ENCODE assay signal across 7 cellular contexts in genomic region chr20:53162251-53162835, GRCh38.
DNase-seq lines count a peak whose midpoint lies in the region; ATAC-seq, FAIRE-seq and TF ChIP-seq lines count a peak whose summit lies in the region.

No MANE protein-coding gene starts in this region.

- peak; percentile 77 for DNase-seq in H9
- DNase-seq in NCI-H2196 treated with DMSO at 0.1 percent for 48 hours (lab: John Stamatoyannopoulos, UW; ENCODE audit: unreplicated experiment) = peak; percentile 82
- peak; percentile 63 for DNase-seq in ecto neural progenitor cell (ENCODE audit: low spot score)
- no peak for DNase-seq in GM19239 (ENCODE audit: insufficient read length, low spot score)
- DNase-seq in activated naive CD4-positive, alpha-beta T cell treated with anti-CD3 and anti-CD28 coated beads, Interleukin-2, amount 50 U/mL, for 16 hours = no peak

- H3K79me1 ChIP-seq in H9 (ENCODE audit: insufficient read depth, low read depth, low read length, poor library complexity, severe bottlenecking) = no peaks in the 10 kb centered on the region

- peaks cover 2% of the 10 kb centered on the region; the same call in 1 of the 2 replicates for H3K4me1 ChIP-seq in H9 (ENCODE audit: insufficient read depth, low read length)

- H3K4me3 Mint-ChIP-seq in H9 = peak overlapping the region; percentile 15 to 38; a peak in 3 of 5 replicates
- peak overlapping the region; percentile 42 to 62 (median 58) for H3K4me3 Mint-ChIP-seq in nephron

- H3K4me2 ChIP-seq in H9 (ENCODE audit: insufficient read depth, insufficient read length, low read length) = peak overlapping the region; percentile 27

- peak overlapping the region; percentile 14 to 78 (median 68); a peak in 5 of 7 replicates for H3K27ac Mint-ChIP-seq in H9
- H3K27ac Mint-ChIP-seq in nephron = peak overlapping the region; percentile 73 to 88 (median 82)

- H3K36me3 Mint-ChIP-seq in H9 (ENCODE audit: insufficient read depth in 1 of 3, low read depth in 3 of 3) (no peaks in the 10 kb centered on the region), nephron (ENCODE audit: low read depth) (peaks cover 13% of the 10 kb centered on the region)

- H2AFZ ChIP-seq in H9 (ENCODE audit: low read length) = peak overlapping the region; percentile 98

- H3K56ac ChIP-seq in H9 (ENCODE audit: insufficient read length, low read depth, low read length) = no peak overlapping the region

- no peaks in the 10 kb centered on the region for H4K20me1 ChIP-seq in H9 (ENCODE audit: control insufficient read depth, insufficient read depth, insufficient read length)

- H2AK5ac ChIP-seq in H9 (ENCODE audit: insufficient read length, low read length) = no peak overlapping the region

- no peak overlapping the region for H3K4ac ChIP-seq in H9 (ENCODE audit: low read depth, low read length)

- H3K4me1 Mint-ChIP-seq in H9 (peaks cover 18% of the 10 kb centered on the region in 2 experiments), nephron (peaks cover 18% of the 10 kb centered on the region)

- H4K5ac ChIP-seq in H9 (ENCODE audit: insufficient read length, low read depth, low read length) = no peak overlapping the region

- H4K8ac ChIP-seq in H9 (replicated peaks; ENCODE audit: insufficient read length, low read depth, low read length) = no peak overlapping the region

- no CpG with 5 or more reads among the region's 13 CpGs for WGBS in H9 (ENCODE audit: extremely low coverage, insufficient read length, low lambda C conversion rate)

- no peak overlapping the region for H3K27ac ChIP-seq in H9 (ENCODE audit: insufficient read length, low read depth, low read length)

- no peak overlapping the region for H2BK20ac ChIP-seq in H9 (ENCODE audit: low read depth, low read length, poor library complexity, severe bottlenecking)

- no peak overlapping the region for H2BK15ac ChIP-seq in H9 (ENCODE audit: low read depth, low read length)

- peak; percentile 58; the same call in 2 of the 3 replicates for TF ChIP-seq CTCF in H9 (conservative IDR thresholded peaks at IDR 0.05)
- peak; percentile 31 to 56 (median 40) for TF ChIP-seq CTCF in nephron (IDR thresholded peaks at IDR 0.05; ENCODE audit: unreplicated experiment in 3 of 3)

- no peak overlapping the region for H3T11ph ChIP-seq in H9 (ENCODE audit: low read length)

- H3K27me3 ChIP-seq in H9 (ENCODE audit: insufficient read depth, low read length) = no peaks in the 10 kb centered on the region

- H3K18ac ChIP-seq in H9 (ENCODE audit: insufficient read length, low read depth, low read length) = peak overlapping the region; percentile 70

- no peaks in the 10 kb centered on the region for H3K79me2 ChIP-seq in H9 (ENCODE audit: insufficient read depth, low read length)

- no peak overlapping the region for H2BK120ac ChIP-seq in H9 (ENCODE audit: low read depth, low read length, poor library complexity, severe bottlenecking)

- H3K9me3 Mint-ChIP-seq in H9 (peaks cover 0 to 3% of the 10 kb centered on the region in 2 experiments; a peak in 2 of 5 replicates), nephron (no peaks in the 10 kb centered on the region)

- H3K14ac ChIP-seq in H9 (ENCODE audit: insufficient read depth, low read length) = no peak overlapping the region; the same call in 1 of the 2 replicates

- no peak for ATAC-seq in HG03439 (IDR thresholded peaks at IDR 0.05; ENCODE audit: unreplicated experiment)

- no peaks in the 10 kb centered on the region for H3K23me2 ChIP-seq in H9 (ENCODE audit: insufficient read length, low read depth, low read length, poor library complexity, severe bottlenecking)

- FAIRE-seq in GM19239 (lab: Jason Lieb, UNC) = no peak

- H4K91ac ChIP-seq in H9 (ENCODE audit: insufficient read length, low read depth, low read length) = no peak overlapping the region

- H3K23ac ChIP-seq in H9 (ENCODE audit: insufficient read length, low read depth, low read length) = no peak overlapping the region

- no peak overlapping the region for H3K9ac ChIP-seq in H9 (ENCODE audit: extremely low read depth, insufficient read length, low read length)

- H2BK12ac ChIP-seq in H9 (ENCODE audit: insufficient read length, low read depth, low read length) = no peak overlapping the region

- H2BK5ac ChIP-seq in H9 (ENCODE audit: insufficient read length, low read length) = no peak overlapping the region

- no peaks in the 10 kb centered on the region for H3K9me3 ChIP-seq in H9 (ENCODE audit: control insufficient read depth, low read depth, low read length)

- H3K27me3 Mint-ChIP-seq in H9 (ENCODE audit: low read depth) (no peaks in the 10 kb centered on the region), nephron (ENCODE audit: low read depth) (peaks cover 4% of the 10 kb centered on the region)

Comparison
In these comparisons a context has a peak if more than half of its experiments do, and no peak if none do; other contexts are left out.
1. DNase-seq: peak in H9 (single experiment), NCI-H2196 treated with DMSO at 0.1 percent for 48 hours (single experiment) and ecto neural progenitor cell (single experiment); none in GM19239 (single experiment) and activated naive CD4-positive, alpha-beta T cell treated with anti-CD3 and anti-CD28 coated beads, Interleukin-2, amount 50 U/mL, for 16 hours (single experiment).